18 cellular contexts compared by ENCODE assay signal in genomic region chr19:40543029-40543597, GRCh38. TPM values are rescaled to one million over a fixed set of nuclear protein-coding genes. Genes with fewer than 3 reads are reported as not detected.
DNase-seq lines count a peak whose midpoint lies in the region; ATAC-seq and TF ChIP-seq lines count a peak whose summit lies in the region.
"Had no signal": no experiment of that assay in that cellular context is flagged by ENCODE, and none has a peak within 500 bp of the region (broad histone marks: within the 10 kb centered on the region; RNA-seq: fewer than 3 reads in every experiment).

No MANE protein-coding gene starts in this region.

- H3K9me3 ChIP-seq in WERI-Rb-1 (ENCODE audit: severe bottlenecking): peaks cover 6% of the 10 kb centered on the region

- peak; percentile 56 for DNase-seq in NCI-H2171 treated with DMSO at 0.1 percent for 48 hours (lab: John Stamatoyannopoulos, UW)
- DNase-seq in NCI-H2171 (lab: John Stamatoyannopoulos, UW): no peak
- no peak for DNase-seq in WERI-Rb-1
- DNase-seq in coronary artery (ENCODE audit: low spot score): no peak
- no peak for DNase-seq in activated naive CD4-positive, alpha-beta T cell treated with anti-CD3 and anti-CD28 coated beads, Interleukin-2, amount 50 U/mL, for 72 hours (ENCODE audit: low spot score in 2 of 2)
- DNase-seq in iPS-NIHi11 (ENCODE audit: low spot score): no peak
- no peak for DNase-seq in NCI-H345 (lab: John Stamatoyannopoulos, UW)
- no peak for DNase-seq in HK-2 (ENCODE audit: unreplicated experiment)
- DNase-seq: 8988T; CD4-positive, CD25-positive, alpha-beta regulatory T cell; CD8-positive, alpha-beta memory T cell; COR-L47; DMS153; GDM1; GM23248; HCEC 1CT; HFFc6 had no signal

- H3K36me3 Mint-ChIP-seq in activated naive CD4-positive, alpha-beta T cell treated with anti-CD3 and anti-CD28 coated beads, Interleukin-2, amount 50 U/mL, for 72 hours: peaks cover 0 to 4% of the 10 kb centered on the region in 2 donors
- H3K36me3 Mint-ChIP-seq: CD4-positive, CD25-positive, alpha-beta regulatory T cell; IgD-negative memory B cell had no signal

- no peak for ATAC-seq in activated naive CD4-positive, alpha-beta T cell treated with anti-CD3 and anti-CD28 coated beads, Interleukin-2, amount 50 U/mL, for 72 hours

- H3K27ac Mint-ChIP-seq in activated naive CD4-positive, alpha-beta T cell treated with anti-CD3 and anti-CD28 coated beads, Interleukin-2, amount 50 U/mL, for 72 hours: peak overlapping the region in 1 of 2 donors; percentile 53
- H3K27ac Mint-ChIP-seq: CD4-positive, CD25-positive, alpha-beta regulatory T cell; CD8-positive, alpha-beta memory T cell; HFFc6; IgD-negative memory B cell had no signal

- TF ChIP-seq CTCF in WERI-Rb-1 (IDR thresholded peaks at IDR 0.05; ENCODE audit: low read depth, low read length): no peak
- no peak for TF ChIP-seq CTCF in coronary artery (IDR thresholded peaks at IDR 0.05)

- no peaks in the 10 kb centered on the region for H3K27me3 ChIP-seq in WERI-Rb-1 (ENCODE audit: insufficient read depth, low read depth, severe bottlenecking)

- no peak overlapping the region for H3K4me3 ChIP-seq in WERI-Rb-1 (ENCODE audit: low read depth, low read length)
- no peak overlapping the region for H3K4me3 ChIP-seq in coronary artery
- H3K4me3 ChIP-seq: GM23248 had no signal

- H3K27ac ChIP-seq in WERI-Rb-1 (peak overlapping the region; percentile 86), coronary artery (peak overlapping the region; percentile 12 to 21)
- H3K27ac ChIP-seq: GM23248 had no signal

- H3K9me3 Mint-ChIP-seq in activated naive CD4-positive, alpha-beta T cell treated with anti-CD3 and anti-CD28 coated beads, Interleukin-2, amount 50 U/mL, for 72 hours: peaks cover 0 to 3% of the 10 kb centered on the region in 2 donors

- peaks cover 18% of the 10 kb centered on the region for H3K36me3 ChIP-seq in WERI-Rb-1

RNA-seq across cellular contexts. Expression of gene SHKBP1, which starts 33.6 kb away (rescaled TPM):
- 100 to 1,000 TPM; 108 to 173 TPM for total RNA-seq in activated naive CD4-positive, alpha-beta T cell treated with anti-CD3 and anti-CD28 coated beads, Interleukin-2, amount 50 U/mL, for 72 hours

RNA-seq across cellular contexts. Expression of gene LTBP4, which starts 58.1 kb away (rescaled TPM):
- 100 to 1,000 TPM; 178 to 245 TPM for total RNA-seq in activated naive CD4-positive, alpha-beta T cell treated with anti-CD3 and anti-CD28 coated beads, Interleukin-2, amount 50 U/mL, for 72 hours
